In genomic region chr3:112308151-112308911, GRCh38 we compare ENCODE assay signal across 13 cellular contexts. TPM values are rescaled to one million over a fixed set of nuclear protein-coding genes. Genes with fewer than 3 reads are reported as not detected.
DNase-seq lines count a peak whose midpoint lies in the region; ATAC-seq and TF ChIP-seq lines count a peak whose summit lies in the region.
"Had no signal": no experiment of that assay in that cellular context is flagged by ENCODE, and none has a peak within 500 bp of the region (broad histone marks: within the 10 kb centered on the region; RNA-seq: fewer than 3 reads in every experiment).

No MANE protein-coding gene starts in this region.

- peaks cover 7% of the 10 kb centered on the region for H3K4me1 Mint-ChIP-seq in T-helper 2 cell treated with Interferon-gamma antibody and Interleukin-4, amounts not matched to agents 5 μg/mL and 100 μg/mL, for 36 hours (ENCODE audit: low read depth)
- H3K4me1 Mint-ChIP-seq: activated T-helper 17 cell treated with anti-CD3 and anti-CD28 coated beads, Interleukin-2, amount 50 U/mL, for 72 hours; T-helper 17 cell had no signal

- H3K4me3 ChIP-seq in fibroblast of the aortic adventitia (ENCODE audit: low read depth, low read length): no peak overlapping the region
- H3K4me3 ChIP-seq: mucosa of descending colon, thyroid gland had no signal

- intact Hi-C loops in sciatic nerve (cut with DNase I): no loop called here

- no peak overlapping the region for H3K4me3 Mint-ChIP-seq in T-helper 2 cell treated with Interferon-gamma antibody and Interleukin-4, amounts not matched to agents 5 μg/mL and 100 μg/mL, for 36 hours
- H3K4me3 Mint-ChIP-seq: activated T-helper 17 cell treated with anti-CD3 and anti-CD28 coated beads, Interleukin-2, amount 50 U/mL, for 72 hours; T-helper 17 cell had no signal

- peak; percentile 78 for DNase-seq in DMS 273 (lab: John Stamatoyannopoulos, UW; ENCODE audit: unreplicated experiment)
- no peak for DNase-seq in DMS 273 treated with DMSO at 0.1 percent for 48 hours (lab: John Stamatoyannopoulos, UW)
- peak; percentile 43 to 59 for DNase-seq in SHP77 (lab: John Stamatoyannopoulos, UW)
- peak; percentile 67 for DNase-seq in fibroblast of the aortic adventitia (ENCODE audit: low read depth)
- DNase-seq in sciatic nerve (ENCODE audit: low spot score): no peak
- DNase-seq in T-helper 2 cell treated with Interferon-gamma antibody and Interleukin-4, amounts not matched to agents 5 μg/mL and 100 μg/mL, for 36 hours (ENCODE audit: low spot score): no peak
- DNase-seq in GOT3 (lab: John Stamatoyannopoulos, UW): no peak
- DNase-seq: mucosa of descending colon, NCI-H1694, T-helper 17 cell had no signal

- no peaks in the 10 kb centered on the region for H3K9me3 Mint-ChIP-seq in T-helper 2 cell treated with Interferon-gamma antibody and Interleukin-4, amounts not matched to agents 5 μg/mL and 100 μg/mL, for 36 hours
- H3K9me3 Mint-ChIP-seq: activated T-helper 17 cell treated with anti-CD3 and anti-CD28 coated beads, Interleukin-2, amount 50 U/mL, for 72 hours had no signal

- no peak for TF ChIP-seq CTCF in fibroblast of the aortic adventitia (IDR thresholded peaks at IDR 0.05; ENCODE audit: insufficient read depth, low read length)

- H3K27me3 Mint-ChIP-seq in T-helper 2 cell treated with Interferon-gamma antibody and Interleukin-4, amounts not matched to agents 5 μg/mL and 100 μg/mL, for 36 hours (ENCODE audit: low read depth): no peaks in the 10 kb centered on the region
- H3K27me3 Mint-ChIP-seq: activated T-helper 17 cell treated with anti-CD3 and anti-CD28 coated beads, Interleukin-2, amount 50 U/mL, for 72 hours; T-helper 17 cell had no signal

- H3K27ac Mint-ChIP-seq in T-helper 2 cell treated with Interferon-gamma antibody and Interleukin-4, amounts not matched to agents 5 μg/mL and 100 μg/mL, for 36 hours: no peak overlapping the region
- H3K27ac Mint-ChIP-seq: activated T-helper 17 cell treated with anti-CD3 and anti-CD28 coated beads, Interleukin-2, amount 50 U/mL, for 72 hours; T-helper 17 cell had no signal

- no peaks in the 10 kb centered on the region for H3K36me3 Mint-ChIP-seq in T-helper 2 cell treated with Interferon-gamma antibody and Interleukin-4, amounts not matched to agents 5 μg/mL and 100 μg/mL, for 36 hours (ENCODE audit: low read depth)

- ATAC-seq in sciatic nerve: peak; percentile 58
- no peak for ATAC-seq in activated CD4-positive, CD25-positive, alpha-beta regulatory T cell treated with anti-CD3 and anti-CD28 coated beads, Interleukin-2, amount 50 U/mL, for 24 hours
- ATAC-seq: activated T-helper 17 cell treated with anti-CD3 and anti-CD28 coated beads, Interleukin-2, amount 50 U/mL, for 72 hours; mucosa of descending colon; T-helper 17 cell had no signal

RNA-seq across cellular contexts. Expression of gene SLC9C1, which starts 14.3 kb away (rescaled TPM):
- total RNA-seq in fibroblast of the aortic adventitia (ENCODE audit: low replicate concordance): 0.33 and 0.45 TPM in 2 replicates
- 0.94 TPM for total RNA-seq in sciatic nerve
- total RNA-seq: activated T-helper 17 cell treated with anti-CD3 and anti-CD28 coated beads, Interleukin-2, amount 50 U/mL, for 72 hours; T-helper 17 cell had no signal

RNA-seq across cellular contexts. Expression of gene CD200, which starts 24.6 kb away (rescaled TPM):
- total RNA-seq in fibroblast of the aortic adventitia (ENCODE audit: low replicate concordance): 3.3 and 3.7 TPM in 2 replicates
- total RNA-seq in sciatic nerve: 23.8 TPM

Comparison
In these comparisons a context has a peak if more than half of its experiments do, and no peak if none do; other contexts are left out.
1. DNase-seq: peak in DMS 273 (single experiment), SHP77 (2 of 2) and fibroblast of the aortic adventitia (single experiment); none in DMS 273 treated with DMSO at 0.1 percent for 48 hours (single experiment), sciatic nerve (single experiment), T-helper 2 cell treated with Interferon-gamma antibody and Interleukin-4, amounts not matched to agents 5 μg/mL and 100 μg/mL, for 36 hours (single experiment) and GOT3 (single experiment).